ENCODE assay signal across 24 cellular contexts in the genomic region with DNA sequence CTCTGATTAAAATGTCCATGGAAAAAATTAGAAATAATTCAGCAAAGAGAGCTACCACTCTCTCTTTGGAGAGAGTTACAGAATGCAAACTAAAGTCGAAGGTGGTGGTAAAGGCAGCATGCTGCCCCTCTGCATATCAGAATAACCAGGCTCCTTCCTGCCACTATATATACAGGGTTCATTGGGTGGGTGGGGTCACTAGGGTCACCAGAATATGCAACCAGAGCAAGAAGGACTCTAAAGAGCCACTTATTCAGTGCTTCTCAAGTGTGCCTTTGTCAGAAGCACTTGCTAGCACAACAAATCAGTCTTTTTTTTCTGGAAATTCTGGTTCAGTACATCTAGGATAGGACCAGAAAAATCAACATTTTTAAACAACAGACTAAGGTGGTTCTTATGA.
"Had no signal": no experiment of that assay in that cellular context is flagged by ENCODE, and none has a peak within 500 bp of the region (broad histone marks: within the 10 kb centered on the region; RNA-seq: fewer than 3 reads in every experiment).

No MANE protein-coding gene starts in this region.

- H3K36me3 ChIP-seq: neural progenitor cell, ovary, sigmoid colon, thoracic aorta, transverse colon, upper lobe of right lung, uterus had no signal

- DNase-seq: natural killer cell; occipital lobe; ovary; posterior cingulate gyrus; psoas muscle; right cardiac atrium; right lobe of liver; sigmoid colon; small intestine; stimulated activated CD4-positive, alpha-beta T cell treated with anti-CD3 and anti-CD28 coated beads, Interleukin-15, amount 100 ng/mL, for 24 hours; stimulated activated CD4-positive, alpha-beta T cell treated with anti-CD3 and anti-CD28 coated beads, Interleukin-2, amount 100 ng/mL, for 24 hours; stimulated activated CD4-positive, alpha-beta T cell treated with anti-CD3 and anti-CD28 coated beads, Interleukin-2, amount 100 ng/mL, for 48 hours; stimulated activated CD4-positive, alpha-beta T cell treated with anti-CD3 and anti-CD28 coated beads, Interleukin-4, amount 100 ng/mL, for 24 hours; stimulated activated naive B cell treated with anti-CD40 and anti-IgM and Interleukin-4, amounts not matched to agents 10 μg/mL and 1 μg/mL and 100 μg/mL, for 72 hours; stimulated activated naive CD4-positive, alpha-beta T cell treated with Interleukin-2 at 50 U/mL for 16 hours; stomach; tibial artery; transverse colon; upper lobe of right lung; uterus had no signal

- H3K27me3 ChIP-seq: neural progenitor cell, ovary, right lobe of liver, sigmoid colon, stomach, tibial artery, transverse colon, upper lobe of right lung, uterus had no signal

- H3K4me1 ChIP-seq: neural progenitor cell, parathyroid adenoma, psoas muscle, right lobe of liver, sigmoid colon, stomach, tibial artery, transverse colon, upper lobe of right lung, uterus had no signal

- H3K27ac ChIP-seq: neural progenitor cell, ovary, parathyroid adenoma, psoas muscle, right lobe of liver, sigmoid colon, stomach, thoracic aorta, tibial artery, transverse colon, upper lobe of right lung, uterus had no signal

- H3K4me3 ChIP-seq: neural progenitor cell, ovary, psoas muscle, right lobe of liver, sigmoid colon, stomach, thoracic aorta, tibial artery, transverse colon, upper lobe of right lung, uterus had no signal

- ATAC-seq: natural killer cell; psoas muscle; right cardiac atrium; right lobe of liver; stimulated activated effector memory CD8-positive, alpha-beta T cell treated with anti-CD3 and anti-CD28 coated beads, Interleukin-12 subunit alpha, Interleukin-12 subunit beta, amount 100 ng/mL, for 72 hours; stimulated activated naive B cell treated with anti-CD40 and anti-IgM and Interleukin-4, amounts not matched to agents 10 μg/mL and 1 μg/mL and 100 μg/mL, for 72 hours; upper lobe of right lung had no signal

- H3K9me3 ChIP-seq: ovary, psoas muscle, right lobe of liver, sigmoid colon, thoracic aorta, tibial artery, transverse colon, upper lobe of right lung, uterus had no signal
